ENCODE assay signal across 8 cellular contexts in genomic region chr10:91909178-91909677, GRCh38. TPM values are rescaled to one million over a fixed set of nuclear protein-coding genes. Genes with fewer than 3 reads are reported as not detected.
DNase-seq lines count a peak whose midpoint lies in the region; FAIRE-seq and TF ChIP-seq lines count a peak whose summit lies in the region.

Gene FGFBP3 (minus strand): TSS chr10:91909486. CDS start chr10:91908969, 517 bp downstream.

- intact Hi-C loops in dorsolateral prefrontal cortex (cut with DNase I), result loop anchor here (2.0 to 10.0 kb wide), 5 partner anchors 16 to 614 kb away; partner anchors contain the start of genes TNKS2 (in 2 of the 2) and PPP1R3C (in 1 of the 2)

- DNase-seq in NCI-H2107 treated with DMSO at 0.1 percent for 48 hours (lab: John Stamatoyannopoulos, UW; ENCODE audit: unreplicated experiment), result peak; percentile 12
- no peak for DNase-seq in NCI-H2107 (lab: John Stamatoyannopoulos, UW)
- DNase-seq in NCI-H128 (lab: John Stamatoyannopoulos, UW; ENCODE audit: unreplicated experiment), result peak; percentile 27
- peak in 2 of 10 donors; percentile 15 to 26 for DNase-seq in dorsolateral prefrontal cortex
- DNase-seq in lung microvascular endothelial cell (ENCODE audit: low read depth in 2 of 2), result peak; percentile 12 to 22
- peak in 5 of 49 donors; percentile 7 to 51 (median 9) for DNase-seq in substantia nigra (lab: John Stamatoyannopoulos, UW)
- DNase-seq in OCI-M2 (lab: John Stamatoyannopoulos, UW; ENCODE audit: unreplicated experiment), result no peak

- H3K27ac ChIP-seq in dorsolateral prefrontal cortex (peak within 1 kb of the TSS in 55 of 59 donors; percentile 3 to 88 (median 68)), substantia nigra (ENCODE audit: low read depth, low read length, poor library complexity, severe bottlenecking) (peak within 1 kb of the TSS; percentile 30)

- no peaks in the 10 kb centered on the region for H3K27me3 ChIP-seq in dorsolateral prefrontal cortex

- peak within 1 kb of the TSS; percentile 56 to 94 (median 80) for H3K4me3 ChIP-seq in dorsolateral prefrontal cortex

- peak; percentile 86 for FAIRE-seq in TTC549 (lab: Jason Lieb, UNC)

- no peak for TF ChIP-seq CTCF in dorsolateral prefrontal cortex (IDR thresholded peaks at IDR 0.05 in 54 of 56, conservative IDR thresholded peaks at IDR 0.05 in 2 of 56; ENCODE audit: low read depth in 1 of 56, partially characterized antibody in 56 of 56)

RNA-seq across cellular contexts. Expression of gene FGFBP3, which starts in this region (rescaled TPM):
- 1 to 10 TPM; 1.9 to 9.1 (median 3.8) TPM for total RNA-seq in dorsolateral prefrontal cortex
- 0.22 and 0.40 TPM in 2 replicates for total RNA-seq in lung microvascular endothelial cell

Comparison
In these comparisons a context has a peak if more than half of its experiments do, and no peak if none do; other contexts are left out.
1. DNase-seq: peak in NCI-H2107 treated with DMSO at 0.1 percent for 48 hours (single experiment) and NCI-H128 (single experiment); none in NCI-H2107 (single experiment) and OCI-M2 (single experiment).
2. Peak in DNase-seq in lung microvascular endothelial cell; RNA of the gene not detected or under 1 TPM.